In genomic region chr20:50068041-50068651, GRCh38 we compare ENCODE assay signal across 18 cellular contexts. TPM values are rescaled to one million over a fixed set of nuclear protein-coding genes. Genes with fewer than 3 reads are reported as not detected.
A peak's percentile ranks its signal among the peaks of the same experiment; 100 is the strongest.
DNase-seq lines count a peak whose midpoint lies in the region; ATAC-seq and TF ChIP-seq lines count a peak whose summit lies in the region.
"Had no signal": no experiment of that assay in that cellular context is flagged by ENCODE, and none has a peak within 500 bp of the region (broad histone marks: within the 10 kb centered on the region; RNA-seq: fewer than 3 reads in every experiment).

No MANE protein-coding gene starts in this region.

- peak overlapping the region; percentile 69 for H3K27ac Mint-ChIP-seq in neural progenitor cell

- no peak overlapping the region for H3K4me3 Mint-ChIP-seq in neural progenitor cell
- H3K4me3 Mint-ChIP-seq: CD8-positive, alpha-beta memory T cell; H9 had no signal

- in situ Hi-C loops in IMR-90 (cut with MboI; ENCODE audit: low sequenced_read_pairs) = no loop called here
- in situ Hi-C loops in mammary epithelial cell (cut with MboI; ENCODE audit: low sequenced_read_pairs in 2 of 2) = no loop called here

- peaks cover 22% of the 10 kb centered on the region for H3K4me1 Mint-ChIP-seq in neural progenitor cell

- no peak overlapping the region for H4K5ac ChIP-seq in IMR-90 (ENCODE audit: low read depth, low read length)

- dilution Hi-C loops in IMR-90 (cut with HindIII; ENCODE audit: low sequenced_read_pairs, unreplicated experiment) = no loop called here
- dilution Hi-C loops in mammary epithelial cell (cut with HindIII; ENCODE audit: low sequenced_read_pairs) = no loop called here

- H2BK15ac ChIP-seq in IMR-90 (ENCODE audit: low read depth, low read length) = no peak overlapping the region

- H2AK9ac ChIP-seq in IMR-90 (replicated peaks; ENCODE audit: low read depth, low read length, poor library complexity) = peak overlapping the region; percentile 63

- intact Hi-C loops in IMR-90 (cut with micrococcal nuclease) = no loop called here
- intact Hi-C loops in mammary epithelial cell (cut with micrococcal nuclease) = no loop called here

- H3K36me3 ChIP-seq in IMR-90 (ENCODE audit: control insufficient read depth, insufficient read depth, low read length) (no peaks in the 10 kb centered on the region), WERI-Rb-1 (no peaks in the 10 kb centered on the region), neural progenitor cell (no peaks in the 10 kb centered on the region), mammary epithelial cell (ENCODE audit: insufficient read depth, low read length) (no peaks in the 10 kb centered on the region)

- H3K27ac ChIP-seq in IMR-90 (ENCODE audit: insufficient read depth, low read length) = no peak overlapping the region
- peak overlapping the region; percentile 65 for H3K27ac ChIP-seq in WERI-Rb-1
- H3K27ac ChIP-seq in neural progenitor cell = no peak overlapping the region
- no peak overlapping the region for H3K27ac ChIP-seq in mammary epithelial cell (ENCODE audit: insufficient read depth, low read depth, low read length)

- H2AFZ ChIP-seq in IMR-90 (replicated peaks; ENCODE audit: low read length, poor library complexity) (peak overlapping the region; percentile 56), neural progenitor cell (replicated peaks) (no peak overlapping the region), mammary epithelial cell (ENCODE audit: low read depth, low read length) (no peak overlapping the region)

- no peak overlapping the region for H3K4me2 ChIP-seq in IMR-90 (ENCODE audit: low read depth, low read length)
- H3K4me2 ChIP-seq in neural progenitor cell = no peak overlapping the region
- H3K4me2 ChIP-seq in mammary epithelial cell (ENCODE audit: insufficient read depth, low read depth, low read length) = no peak overlapping the region

- H3K18ac ChIP-seq in IMR-90 (ENCODE audit: low read depth, low read length) = no peak overlapping the region

- H3K79me1 ChIP-seq in IMR-90 (ENCODE audit: low read depth in 1 of 2, low read length in 2 of 2) = no peaks in the 10 kb centered on the region; a peak in 1 of 4 replicates

- peaks cover 12% of the 10 kb centered on the region for H3K27me3 Mint-ChIP-seq in neural progenitor cell (ENCODE audit: insufficient read depth, low read depth)

- no peak overlapping the region for H2BK5ac ChIP-seq in IMR-90 (ENCODE audit: low read depth, low read length, poor library complexity, severe bottlenecking)

- TF ChIP-seq CTCF in IMR-90 (conservative IDR thresholded peaks at IDR 0.05; ENCODE audit: low read depth, low read length) (no peak), WERI-Rb-1 (IDR thresholded peaks at IDR 0.05; ENCODE audit: low read depth, low read length) (no peak), neural progenitor cell (IDR thresholded peaks at IDR 0.05) (no peak), mammary epithelial cell (conservative IDR thresholded peaks at IDR 0.05 in 1 of 2, IDR thresholded peaks at IDR 0.05 in 1 of 2; ENCODE audit: extremely low read depth in 1 of 2, insufficient read depth in 1 of 2, low read depth in 1 of 2, low read length in 2 of 2) (no peak)

- H3K9me1 ChIP-seq in IMR-90 (ENCODE audit: insufficient read depth, low read length) = no peaks in the 10 kb centered on the region

- ATAC-seq in IMR-90 (ENCODE audit: low read depth) (no peak), HG03025 (IDR thresholded peaks at IDR 0.05; ENCODE audit: low FRiP score, unreplicated experiment) (no peak), GM21619 (IDR thresholded peaks at IDR 0.05; ENCODE audit: unreplicated experiment) (no peak)
- ATAC-seq: K562 had no signal

- no peak overlapping the region for H4K8ac ChIP-seq in IMR-90 (ENCODE audit: low read depth in 2 of 2, low read length in 2 of 2)

- no peak overlapping the region for H3K56ac ChIP-seq in IMR-90 (ENCODE audit: extremely low read depth, insufficient read depth, low read length)

- H3K27me3 ChIP-seq in IMR-90 (ENCODE audit: control insufficient read depth, insufficient read depth, low read length) (no peaks in the 10 kb centered on the region), WERI-Rb-1 (ENCODE audit: insufficient read depth, low read depth, severe bottlenecking) (no peaks in the 10 kb centered on the region), neural progenitor cell (no peaks in the 10 kb centered on the region), mammary epithelial cell (ENCODE audit: insufficient read depth, low read length) (no peaks in the 10 kb centered on the region)

- H3K4ac ChIP-seq in IMR-90 (ENCODE audit: low read depth, low read length) = peak overlapping the region; percentile 61

- no peak overlapping the region for H4K91ac ChIP-seq in IMR-90 (ENCODE audit: insufficient read depth, low read depth, low read length)

- 0 out of 2 replicates have a peak overlapping the region, but pooled peaks have one; percentile 29 for H2BK20ac ChIP-seq in IMR-90 (ENCODE audit: low read depth, low read length)

- no peaks in the 10 kb centered on the region for H4K20me1 ChIP-seq in IMR-90 (ENCODE audit: insufficient read depth, low read length)
- H4K20me1 ChIP-seq in neural progenitor cell (ENCODE audit: low read depth) = no peaks in the 10 kb centered on the region
- no peaks in the 10 kb centered on the region for H4K20me1 ChIP-seq in mammary epithelial cell (ENCODE audit: insufficient read depth, low read length)

- POLR2A ChIA-PET in IMR-90 (lab: Charles Lee; ENCODE audit: unreplicated experiment) = no interaction called here

- no peaks in the 10 kb centered on the region for H3K36me3 Mint-ChIP-seq in neural progenitor cell
- H3K36me3 Mint-ChIP-seq: CD8-positive, alpha-beta memory T cell had no signal

- no peak overlapping the region for H3K4me3 ChIP-seq in IMR-90 (ENCODE audit: insufficient read depth, low read depth, low read length)
- H3K4me3 ChIP-seq in WERI-Rb-1 (ENCODE audit: low read depth, low read length) = no peak overlapping the region
- H3K4me3 ChIP-seq in neural progenitor cell = no peak overlapping the region
- H3K4me3 ChIP-seq in mammary epithelial cell (replicated peaks in 1 of 3; ENCODE audit: insufficient read depth in 1 of 3, low read depth in 2 of 3, low read length in 3 of 3) = no peak overlapping the region
- H3K4me3 ChIP-seq: K562 had no signal

- peak; percentile 45 for DNase-seq in EH (ENCODE audit: low read depth)
- no peak for DNase-seq in IMR-90
- peak; percentile 58 for DNase-seq in WERI-Rb-1
- DNase-seq in neural progenitor cell (ENCODE audit: low spot score) = no peak
- no peak for DNase-seq in mammary epithelial cell
- DNase-seq: ACHN; C1 segment of cervical spinal cord; CD8-positive, alpha-beta memory T cell; DMS79; H9; NCI-H1417; NCI-H187; NCI-H2107; NCI-H510A; T-helper 1 cell had no signal

- TF ChIP-seq RAD21 in IMR-90 (IDR thresholded peaks at IDR 0.05; ENCODE audit: low read length) = no peak

- H2BK120ac ChIP-seq in IMR-90 (ENCODE audit: low read depth, low read length) = 0 out of 2 replicates have a peak overlapping the region, but pooled peaks have one; percentile 4

- TF ChIP-seq POLR2A in IMR-90 (IDR thresholded peaks at IDR 0.05; ENCODE audit: low read depth, low read length) = no peak

- H3K9ac ChIP-seq in IMR-90 (ENCODE audit: low read depth, low read length) = no peak overlapping the region
- no peak overlapping the region for H3K9ac ChIP-seq in neural progenitor cell
- no peak overlapping the region for H3K9ac ChIP-seq in mammary epithelial cell (ENCODE audit: insufficient read depth, low read length)

- BruUV-seq in IMR-90 (replicated peaks; lab: Mats Ljungman, UMichigan) (no TSS peak), mammary epithelial cell (replicated peaks; lab: Mats Ljungman, UMichigan) (no TSS peak)

- H3K9me3 Mint-ChIP-seq in neural progenitor cell = no peaks in the 10 kb centered on the region
- H3K9me3 Mint-ChIP-seq: CD8-positive, alpha-beta memory T cell; H9 had no signal

- H3K4me1 ChIP-seq in IMR-90 (ENCODE audit: control insufficient read depth, insufficient read depth, low read length) (peaks cover 2% of the 10 kb centered on the region; the same call in 1 of the 2 replicates), neural progenitor cell (peaks cover 7% of the 10 kb centered on the region), mammary epithelial cell (ENCODE audit: insufficient read depth, low read length) (no peaks in the 10 kb centered on the region)

- CTCF ChIA-PET in IMR-90 (lab: Yijun Ruan, JAX) (interaction anchor here (0.7 kb wide), 1 partner anchor 89 kb away, joined by 3 read pairs; no protein-coding TSS in a partner anchor), mammary epithelial cell (lab: Charles Lee; ENCODE audit: low non-redundant PET) (no interaction called here)

- no peak overlapping the region for H3K23ac ChIP-seq in IMR-90 (ENCODE audit: low read depth, low read length)

- H3K79me2 ChIP-seq in neural progenitor cell (ENCODE audit: low read depth) = no peaks in the 10 kb centered on the region
- no peaks in the 10 kb centered on the region for H3K79me2 ChIP-seq in mammary epithelial cell (ENCODE audit: insufficient read depth, low read length)

- no peak overlapping the region; the same call in 1 of the 2 replicates for H2AK5ac ChIP-seq in IMR-90 (ENCODE audit: low read depth, low read length)

- H3K14ac ChIP-seq in IMR-90 (replicated peaks; ENCODE audit: low read depth, low read length) = no peak overlapping the region

- no peaks in the 10 kb centered on the region for H3K9me3 ChIP-seq in IMR-90 (ENCODE audit: control insufficient read depth, insufficient read depth, low read length)
- H3K9me3 ChIP-seq in WERI-Rb-1 (ENCODE audit: severe bottlenecking) = no peaks in the 10 kb centered on the region
- no peaks in the 10 kb centered on the region for H3K9me3 ChIP-seq in neural progenitor cell (ENCODE audit: low read depth)
- no peaks in the 10 kb centered on the region for H3K9me3 ChIP-seq in mammary epithelial cell (replicated peaks; ENCODE audit: insufficient read depth, low read length)

- H3F3A ChIP-seq in neural progenitor cell (ENCODE audit: low read depth) = peaks cover 4% of the 10 kb centered on the region

- 66% methylated on average over 8 of the region's 11 CpGs; no CpG with 5 or more reads in 1 of the 2 experiments for WGBS in IMR-90 (ENCODE audit: extremely low coverage in 2 of 2, insufficient read length in 1 of 2), 2 experiments
- WGBS in mammary epithelial cell (ENCODE audit: low coverage, missing lambda C conversion rate) = 82% methylated on average over 11 of the region's 11 CpGs

TF ChIP-seq in IMR-90, 13 proteins besides CTCF, POLR2A, EP300 and RAD21 (continues in another document):
- TF ChIP-seq CEBPB (IDR thresholded peaks at IDR 0.05; ENCODE audit: low read depth, low read length) (no peak), NFE2L2 (IDR thresholded peaks at IDR 0.05; ENCODE audit: low read depth, low read length) (no peak), MXI1 (IDR thresholded peaks at IDR 0.05; ENCODE audit: borderline replicate concordance, low read depth, low read length) (no peak), RFX5 (IDR thresholded peaks at IDR 0.05; ENCODE audit: low read depth, low read length) (no peak)

RNA-seq across cellular contexts. Expression of gene UBE2V1, which starts 44.8 kb away (rescaled TPM):
- total RNA-seq in IMR-90 (2012; rRNA removed) (20.1 and 41.4 TPM in 2 replicates), neural progenitor cell (ENCODE audit: low replicate concordance) (121 and 143 TPM in 2 replicates), mammary epithelial cell (100 to 1,000 TPM in 1 of 2 donors, 10 to 100 TPM in 1; 54.8 to 119 TPM)
- polyA plus RNA-seq in IMR-90 (2012; rRNA removed) (128 and 138 TPM in 2 replicates), mammary epithelial cell (109 TPM)
- 46.2 and 74.3 TPM in 2 replicates for polyA plus RNA-seq in IMR-90 (2012; cell fraction: cytosol; rRNA removed)
- polyA plus RNA-seq in IMR-90 (2012; cell fraction: nucleus; rRNA removed; ENCODE audit: low replicate concordance) = 37.1 and 141 TPM in 2 replicates
- polyA minus RNA-seq in mammary epithelial cell = 157 TPM

Comparison
In these comparisons a context has a peak if more than half of its experiments do, and no peak if none do; other contexts are left out.
1. DNase-seq: peak in EH (single experiment) and WERI-Rb-1 (single experiment); none in IMR-90 (single experiment), neural progenitor cell (single experiment) and mammary epithelial cell (single experiment).